Comparison of ENCODE assay signal across 8 cellular contexts in the genomic region with DNA sequence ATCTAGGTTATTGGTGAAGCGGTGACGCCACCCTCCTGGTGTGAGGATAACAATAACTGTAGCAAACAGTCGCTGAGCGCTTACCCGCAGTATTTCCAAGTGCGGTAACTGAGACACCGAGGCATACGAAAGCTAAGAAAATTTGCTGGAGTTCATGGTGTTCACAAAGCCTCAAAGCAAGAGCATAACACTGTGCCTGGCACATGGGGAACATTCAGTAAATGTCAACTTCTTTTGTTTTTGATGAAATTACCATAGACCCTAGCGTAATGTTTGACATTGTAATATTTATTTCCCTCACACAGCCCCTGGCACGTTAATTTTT. TPM values are rescaled to one million over a fixed set of nuclear protein-coding genes. Genes with fewer than 3 reads are reported as not detected.
DNase-seq lines count a peak whose midpoint lies in the region; TF ChIP-seq lines count a peak whose summit lies in the region.

No MANE protein-coding gene starts in this region.

- no peak for DNase-seq in Jurkat, Clone E6-1 (ENCODE audit: low read depth, low spot score)
- DNase-seq in choroid plexus epithelial cell (ENCODE audit: low read depth), result no peak
- DNase-seq in kidney tubule cell (ENCODE audit: low spot score), result no peak
- DNase-seq in NCI-H2227 treated with DMSO at 0.1 percent for 48 hours (lab: John Stamatoyannopoulos, UW), result no peak
- DNase-seq in NCI-H2227 (lab: John Stamatoyannopoulos, UW; ENCODE audit: unreplicated experiment), result no peak
- no peak for DNase-seq in DMS153 (lab: John Stamatoyannopoulos, UW)

- H3K27ac ChIP-seq in ACC112 (ENCODE audit: low read depth, low read length) (peak overlapping the region; percentile 89), muscle layer of colon (ENCODE audit: low read depth, low read length) (no peak overlapping the region)

- TF ChIP-seq CTCF in choroid plexus epithelial cell (conservative IDR thresholded peaks at IDR 0.05; ENCODE audit: low read depth, low read length), result no peak

- peak overlapping the region; percentile 83 for H3K4me3 ChIP-seq in ACC112 (ENCODE audit: low read depth, low read length)
- H3K4me3 ChIP-seq in Jurkat, Clone E6-1 (ENCODE audit: low read length), result peak overlapping the region; percentile 59
- H3K4me3 ChIP-seq in choroid plexus epithelial cell (ENCODE audit: low read depth, low read length), result peak overlapping the region; percentile 90
- H3K4me3 ChIP-seq in muscle layer of colon (ENCODE audit: low read depth in 1 of 2, low read length in 2 of 2), result peak overlapping the region; percentile 44 to 90

- H2AFZ ChIP-seq in ACC112 (ENCODE audit: low read length, unreplicated experiment), result peak overlapping the region; percentile 46

- peak overlapping the region; percentile 47 for H3K9ac ChIP-seq in muscle layer of colon (ENCODE audit: low read length)

- H3K36me3 ChIP-seq in ACC112 (ENCODE audit: insufficient read depth, low read length) (peaks cover 4% of the 10 kb centered on the region), muscle layer of colon (ENCODE audit: insufficient read depth, low read length) (no peaks in the 10 kb centered on the region)

- H3K79me2 ChIP-seq in ACC112 (ENCODE audit: control insufficient read depth, insufficient read depth, low read length, unreplicated experiment), result peaks cover 19% of the 10 kb centered on the region

- peaks cover 15% of the 10 kb centered on the region for H3K4me1 ChIP-seq in ACC112 (ENCODE audit: control insufficient read depth, insufficient read depth, low read length, unreplicated experiment)
- H3K4me1 ChIP-seq in muscle layer of colon (ENCODE audit: insufficient read depth, low read length), result peaks cover 10% of the 10 kb centered on the region

- H3K27me3 ChIP-seq in ACC112 (ENCODE audit: insufficient read depth, low read length) (no peaks in the 10 kb centered on the region), muscle layer of colon (ENCODE audit: control insufficient read depth in 1 of 2, insufficient read depth in 2 of 2, low read length in 2 of 2) (no peaks in the 10 kb centered on the region)

- no peaks in the 10 kb centered on the region for H3K9me3 ChIP-seq in muscle layer of colon (ENCODE audit: low read length)

RNA-seq across cellular contexts. Expression of a gene that starts 0.8 kb away (rescaled TPM):
- 56.3 TPM for polyA plus RNA-seq in Jurkat, Clone E6-1 (2012; ENCODE audit: insufficient read depth, insufficient read length)

RNA-seq across cellular contexts. Expression of a gene that starts 12.1 kb away (rescaled TPM):
- polyA plus RNA-seq in Jurkat, Clone E6-1 (2012; ENCODE audit: insufficient read depth, insufficient read length), result not detected
